In the genomic region with DNA sequence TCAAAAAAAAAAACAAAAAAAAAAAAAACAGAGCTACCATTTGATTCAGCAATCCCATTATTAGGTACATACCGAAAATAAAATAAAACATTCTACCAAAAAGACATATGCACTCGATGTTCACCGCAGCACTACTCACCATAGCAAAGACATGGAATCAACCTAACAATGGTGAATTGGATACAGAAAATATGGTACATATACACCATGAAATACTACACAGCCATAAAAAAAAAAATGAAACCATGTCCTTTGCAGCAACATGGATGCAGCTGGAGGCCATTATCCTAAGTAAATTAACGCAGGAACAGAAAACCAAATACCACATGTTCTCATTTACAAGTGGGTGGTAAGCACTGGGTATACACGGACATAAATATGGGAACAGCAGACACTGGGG, we compare ENCODE assay signal across 18 cellular contexts.
"Had no signal": no experiment of that assay in that cellular context is flagged by ENCODE, and none has a peak within 500 bp of the region (broad histone marks: within the 10 kb centered on the region; RNA-seq: fewer than 3 reads in every experiment).

No MANE protein-coding gene starts in this region.

- H3K9me3 ChIP-seq: breast epithelium, neutrophil, thyroid gland, uterus had no signal

- H3K27me3 ChIP-seq: breast epithelium, neutrophil, thyroid gland, uterus had no signal

- H3K27ac Mint-ChIP-seq: activated CD4-positive, alpha-beta memory T cell treated with anti-CD3 and anti-CD28 coated beads for 36 hours; activated naive CD8-positive, alpha-beta T cell treated with anti-CD3 and anti-CD28 coated beads, Interleukin-2, amount 10 ng/mL, durations not matched to agents 7 days and 5 days had no signal

- DNase-seq: activated CD4-positive, alpha-beta memory T cell treated with anti-CD3 and anti-CD28 coated beads for 36 hours; activated CD4-positive, alpha-beta T cell treated with anti-CD3 and anti-CD28 coated beads for 1 hour; activated gamma-delta T cell treated with Interleukin-2 at 50 U/mL for 16 hours; activated naive CD8-positive, alpha-beta T cell treated with anti-CD3 and anti-CD28 coated beads, Interleukin-2, amount 10 ng/mL, durations not matched to agents 7 days and 5 days; activated T-cell treated with anti-CD3 and anti-CD28 coated beads, Interleukin-2, amount 50 U/mL, for 48 hours; aorta; foreskin fibroblast; left cardiac atrium; naive thymus-derived CD8-positive, alpha-beta T cell; retina; stimulated activated CD4-positive, alpha-beta T cell treated with anti-CD3 and anti-CD28 coated beads, Interleukin-15, amount 100 ng/mL, for 24 hours; stimulated activated CD4-positive, alpha-beta T cell treated with anti-CD3 and anti-CD28 coated beads, Interleukin-4, amount 100 ng/mL, for 24 hours; thyroid gland; uterus had no signal

- H3K36me3 ChIP-seq: breast epithelium, thyroid gland, uterus had no signal

- ATAC-seq: esophagus mucosa; left cardiac atrium; naive thymus-derived CD8-positive, alpha-beta T cell had no signal

- H3K4me1 ChIP-seq: breast epithelium, thyroid gland, uterus had no signal

- H3K4me3 ChIP-seq: breast epithelium, lung, thyroid gland, uterus had no signal

- H3K27me3 Mint-ChIP-seq: activated CD4-positive, alpha-beta memory T cell treated with anti-CD3 and anti-CD28 coated beads for 36 hours; activated naive CD8-positive, alpha-beta T cell treated with anti-CD3 and anti-CD28 coated beads, Interleukin-2, amount 10 ng/mL, durations not matched to agents 7 days and 5 days; naive thymus-derived CD8-positive, alpha-beta T cell had no signal

- H3K4me3 Mint-ChIP-seq: activated CD4-positive, alpha-beta memory T cell treated with anti-CD3 and anti-CD28 coated beads for 36 hours; activated naive CD8-positive, alpha-beta T cell treated with anti-CD3 and anti-CD28 coated beads, Interleukin-2, amount 10 ng/mL, durations not matched to agents 7 days and 5 days had no signal

- H3K27ac ChIP-seq: breast epithelium, neutrophil, thyroid gland, uterus had no signal
